ENCODE assay signal across 2 cellular contexts in genomic region chr13:80314711-80315505, GRCh38.
TF ChIP-seq lines count a peak whose summit lies in the region.

No MANE protein-coding gene starts in this region.

TF ChIP-seq in HEK293, 187 proteins besides CTCF, POLR2A, EP300 and RAD21:
- TF ChIP-seq ZNF76 (tag by site-specific recombination; IDR thresholded peaks at IDR 0.05; ENCODE audit: borderline replicate concordance, low read depth) (no peak), ZNF791 (tag by site-specific recombination; IDR thresholded peaks at IDR 0.05) (no peak), ZNF670 (tag by site-specific recombination; IDR thresholded peaks at IDR 0.05; ENCODE audit: low read depth) (no peak), PRDM6 (tag by site-specific recombination; IDR thresholded peaks at IDR 0.05) (peak; percentile 56; the same call in 1 of the 2 replicates), ZNF560 (tag by site-specific recombination; IDR thresholded peaks at IDR 0.05; ENCODE audit: borderline replicate concordance) (no peak), WT1 (tag by site-specific recombination; IDR thresholded peaks at IDR 0.05) (no peak), ZFP41 (tag by site-specific recombination; IDR thresholded peaks at IDR 0.05; ENCODE audit: borderline replicate concordance) (no peak), ZBTB17 (tag by site-specific recombination; IDR thresholded peaks at IDR 0.05) (no peak), FEZF1 (tag by site-specific recombination; IDR thresholded peaks at IDR 0.05) (peak; percentile 72)

TF ChIP-seq in H1, 55 proteins besides CTCF, POLR2A, EP300 and RAD21:
- TF ChIP-seq CBX5 (IDR thresholded peaks at IDR 0.05; ENCODE audit: low read depth, low read length) (no peak), CHD2 (IDR thresholded peaks at IDR 0.05; ENCODE audit: low read length) (no peak), POU5F1 (IDR thresholded peaks at IDR 0.05; ENCODE audit: low read depth, low read length) (no peak), SIX5 (IDR thresholded peaks at IDR 0.05; ENCODE audit: low read depth, low read length) (no peak), NRF1 (IDR thresholded peaks at IDR 0.05; ENCODE audit: low read depth, low read length) (no peak), KDM4A (IDR thresholded peaks at IDR 0.05; ENCODE audit: low read depth, low read length, severe bottlenecking) (no peak), CHD1 (IDR thresholded peaks at IDR 0.05; ENCODE audit: low read depth, low read length) (no peak), SP2 (IDR thresholded peaks at IDR 0.05; ENCODE audit: low read length) (no peak)
